10 cellular contexts compared by ENCODE assay signal in genomic region chr12:75943730-75944096, GRCh38.
DNase-seq lines count a peak whose midpoint lies in the region; ATAC-seq and TF ChIP-seq lines count a peak whose summit lies in the region.
"Had no signal": no experiment of that assay in that cellular context is flagged by ENCODE, and none has a peak within 500 bp of the region (broad histone marks: within the 10 kb centered on the region; RNA-seq: fewer than 3 reads in every experiment).

No MANE protein-coding gene starts in this region.

- H3K27ac ChIP-seq in CD4-positive, CD25-positive, alpha-beta regulatory T cell (ENCODE audit: insufficient read depth, low read length, poor library complexity, severe bottlenecking) = peak overlapping the region; percentile 64
- H3K27ac ChIP-seq in HL-60 (replicated peaks) = peak overlapping the region; percentile 65
- H3K27ac ChIP-seq in adrenal gland = peak overlapping the region in 3 of 5 donors; percentile 43 to 66 (median 62)
- H3K27ac ChIP-seq in mesodermal cell (ENCODE audit: low read depth, low read length, severe bottlenecking) = peak overlapping the region; percentile 92

- no peaks in the 10 kb centered on the region for H3K36me3 Mint-ChIP-seq in CD4-positive, CD25-positive, alpha-beta regulatory T cell

- H3K9me3 ChIP-seq in CD4-positive, CD25-positive, alpha-beta regulatory T cell (ENCODE audit: control insufficient read depth in 2 of 2, low read length in 2 of 2) = no peaks in the 10 kb centered on the region
- H3K9me3 ChIP-seq in adrenal gland (replicated peaks in 1 of 3) = no peaks in the 10 kb centered on the region
- peaks cover 4% of the 10 kb centered on the region for H3K9me3 ChIP-seq in mesodermal cell (ENCODE audit: control insufficient read depth, low read length)

- peak overlapping the region; percentile 81 to 90 (median 89) for H3K27ac Mint-ChIP-seq in CD4-positive, CD25-positive, alpha-beta regulatory T cell

- WGBS in adrenal gland, 4 donors = 93 to 100% (median 95%) methylated on average over 1 of the region's 1 CpG
- no CpG with 5 or more reads among the region's 1 CpG for WGBS in mesodermal cell (ENCODE audit: insufficient coverage in 2 of 2), 2 experiments

- H3K9me3 Mint-ChIP-seq in CD4-positive, CD25-positive, alpha-beta regulatory T cell = no peaks in the 10 kb centered on the region
- H3K9me3 Mint-ChIP-seq: dendritic cell treated with granulocyte-macrophage colony-stimulating factor and Interleukin-4, amounts not matched to agents 40 ng/mL and 50 ng/mL, for 4 days had no signal

- H3K36me3 ChIP-seq in CD4-positive, CD25-positive, alpha-beta regulatory T cell (ENCODE audit: control insufficient read depth, insufficient read depth, low read length) = no peaks in the 10 kb centered on the region
- no peaks in the 10 kb centered on the region for H3K36me3 ChIP-seq in adrenal gland (replicated peaks in 1 of 2)
- H3K36me3 ChIP-seq in mesodermal cell (ENCODE audit: control insufficient read depth, insufficient read depth, low read length) = no peaks in the 10 kb centered on the region

- peaks cover 9 to 24% (median 18%) of the 10 kb centered on the region in 4 donors for H3K4me1 Mint-ChIP-seq in CD4-positive, CD25-positive, alpha-beta regulatory T cell

- no peak for TF ChIP-seq POLR2A in adrenal gland (IDR thresholded peaks at IDR 0.05)

- no peak for DNase-seq in CD4-positive, CD25-positive, alpha-beta regulatory T cell
- no peak for DNase-seq in HL-60 (ENCODE audit: low read depth in 1 of 2, low spot score in 1 of 2)
- no peak for DNase-seq in adrenal gland
- DNase-seq in NCI-H524 (lab: John Stamatoyannopoulos, UW) = no peak
- DNase-seq in C1 segment of cervical spinal cord (lab: John Stamatoyannopoulos, UW) = no peak
- no peak for DNase-seq in DMS 273 (lab: John Stamatoyannopoulos, UW; ENCODE audit: unreplicated experiment)
- DNase-seq: activated CD4-positive, alpha-beta T cell treated with anti-CD3 and anti-CD28 coated beads for 1 hour had no signal

- H3K4me3 ChIP-seq in CD4-positive, CD25-positive, alpha-beta regulatory T cell (ENCODE audit: low read depth, low read length) = peak overlapping the region; percentile 39
- no peak overlapping the region for H3K4me3 ChIP-seq in HL-60 (replicated peaks; ENCODE audit: insufficient read depth, low read length)
- no peak overlapping the region for H3K4me3 ChIP-seq in adrenal gland
- H3K4me3 ChIP-seq in mesodermal cell (ENCODE audit: extremely low read depth, insufficient read depth, low read length, poor library complexity, severe bottlenecking) = no peak overlapping the region

- intact Hi-C loops in adrenal gland (cut with DNase I) = no loop called here

- H3K4me1 ChIP-seq in CD4-positive, CD25-positive, alpha-beta regulatory T cell (ENCODE audit: control insufficient read depth, insufficient read depth, low read length, poor library complexity, severe bottlenecking) = peaks cover 16% of the 10 kb centered on the region
- peaks cover 0 to 15% of the 10 kb centered on the region in 2 donors for H3K4me1 ChIP-seq in adrenal gland (replicated peaks in 1 of 2)
- H3K4me1 ChIP-seq in mesodermal cell (ENCODE audit: control insufficient read depth, insufficient read depth, low read length, poor library complexity, severe bottlenecking) = peaks cover 16% of the 10 kb centered on the region

- TF ChIP-seq CTCF in HL-60 (IDR thresholded peaks at IDR 0.05; ENCODE audit: insufficient read depth, low read length) (no peak), adrenal gland (IDR thresholded peaks at IDR 0.05) (no peak)

- H3K27me3 Mint-ChIP-seq in CD4-positive, CD25-positive, alpha-beta regulatory T cell = no peaks in the 10 kb centered on the region

- H3K27me3 ChIP-seq in CD4-positive, CD25-positive, alpha-beta regulatory T cell (ENCODE audit: control insufficient read depth, insufficient read depth, low read length) = no peaks in the 10 kb centered on the region
- H3K27me3 ChIP-seq in HL-60 (ENCODE audit: insufficient read depth, poor library complexity, severe bottlenecking) (no peaks in the 10 kb centered on the region), adrenal gland (no peaks in the 10 kb centered on the region)

- no peak for ATAC-seq in CD4-positive, CD25-positive, alpha-beta regulatory T cell (ENCODE audit: low read depth in 2 of 2)
- ATAC-seq in HG02885 (IDR thresholded peaks at IDR 0.05; ENCODE audit: poor library complexity, unreplicated experiment) = no peak

- H3K4me3 Mint-ChIP-seq in CD4-positive, CD25-positive, alpha-beta regulatory T cell = peak overlapping the region in 2 of 4 donors; percentile 5 to 75
- H3K4me3 Mint-ChIP-seq: dendritic cell treated with granulocyte-macrophage colony-stimulating factor and Interleukin-4, amounts not matched to agents 40 ng/mL and 50 ng/mL, for 4 days had no signal
